In the genomic region with DNA sequence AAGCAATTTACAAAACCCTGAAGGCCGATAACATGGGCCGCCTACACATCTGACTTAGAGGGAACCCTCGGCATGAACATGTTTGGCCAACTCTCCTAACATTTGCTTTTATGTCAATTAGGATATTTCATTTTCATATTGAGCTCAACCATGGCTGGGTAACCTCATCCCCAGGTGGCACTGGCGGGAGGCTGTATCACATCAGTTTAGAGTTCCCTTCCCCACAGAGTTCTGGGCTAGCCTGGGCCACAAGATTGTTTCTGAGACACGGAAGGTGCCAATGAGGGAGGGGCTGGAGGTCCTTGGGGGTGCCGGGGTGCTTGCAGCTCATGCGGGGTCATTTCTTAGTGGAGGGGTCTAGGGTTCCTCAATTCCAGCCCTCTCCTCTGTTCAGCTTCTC, we compare ENCODE assay signal across 4 cellular contexts.
"Had no signal": no experiment of that assay in that cellular context is flagged by ENCODE, and none has a peak within 500 bp of the region (broad histone marks: within the 10 kb centered on the region; RNA-seq: fewer than 3 reads in every experiment).

No MANE protein-coding gene starts in this region.

- H3K4me3 Mint-ChIP-seq: GM23338, H9 had no signal

- H2AFZ ChIP-seq: GM23338 had no signal

- H3K4me2 ChIP-seq: GM23338 had no signal

- ATAC-seq: GM23338 had no signal

- DNase-seq: H9, HCEC 1CT, IMR-90 had no signal

- H3K4me3 ChIP-seq: GM23338 had no signal

- H3K27ac Mint-ChIP-seq: GM23338, H9 had no signal
